Comparison of ENCODE assay signal across 1 cellular context in genomic region chr9:37946041-37946440, GRCh38.
TF ChIP-seq lines count a peak whose summit lies in the region.

No MANE protein-coding gene starts in this region.

TF ChIP-seq in IMR-90, 13 proteins besides CTCF, POLR2A, EP300 and RAD21 (continued from another document):
- no peak for TF ChIP-seq USF2 (IDR thresholded peaks at IDR 0.05; ENCODE audit: low read depth, low read length)
